ENCODE assay signal across 8 cellular contexts in genomic region chr18:48952287-48953095, GRCh38. TPM values are rescaled to one million over a fixed set of nuclear protein-coding genes. Genes with fewer than 3 reads are reported as not detected.
DNase-seq lines count a peak whose midpoint lies in the region; ATAC-seq and TF ChIP-seq lines count a peak whose summit lies in the region.

No MANE protein-coding gene starts in this region.

- ATAC-seq in HG02840 (IDR thresholded peaks at IDR 0.05; ENCODE audit: low FRiP score, unreplicated experiment) (peak; percentile 26), WTC11 (peak; percentile 51)

- H3K27me3 Mint-ChIP-seq in WTC11 (ENCODE audit: low read depth): peaks cover 5% of the 10 kb centered on the region

- peaks cover 14% of the 10 kb centered on the region for H3K36me3 Mint-ChIP-seq in WTC11

- H3K4me3 Mint-ChIP-seq in WTC11: peak overlapping the region; percentile 86

- CTCF ChIA-PET in WTC11 (lab: Charles Lee): interaction anchor here (0.6 to 1.8 kb wide), 12 partner anchors 15 to 340 kb away, joined by 3 to 11 read pairs (median 4); no protein-coding TSS in a partner anchor

- DNase-seq in 8988T (peak; percentile 63), GM13977 (ENCODE audit: low spot score) (peak; percentile 67), NCI-H2107 (lab: John Stamatoyannopoulos, UW) (peak; percentile 78), WTC11 (ENCODE audit: low spot score) (peak; percentile 81), coronary artery (ENCODE audit: low spot score) (peak; percentile 93), left kidney (ENCODE audit: low read depth, low spot score) (peak; percentile 97)
- peak; percentile 39 to 48 for DNase-seq in stimulated activated CD4-positive, alpha-beta T cell treated with anti-CD3 and anti-CD28 coated beads, Interleukin-4, amount 100 ng/mL, for 4 hours

- no peaks in the 10 kb centered on the region for H3K9me3 Mint-ChIP-seq in WTC11

- peaks cover 49% of the 10 kb centered on the region for H3K4me1 Mint-ChIP-seq in WTC11

- H3K27ac Mint-ChIP-seq in WTC11: peak overlapping the region; percentile 99

- peak overlapping the region; percentile 97 to 99 for H3K27ac ChIP-seq in coronary artery

- in situ Hi-C loops in GM13977 (cut with MboI; ENCODE audit: low pct_unique_long_range_greater_than_20kb, low sequenced_read_pairs, unreplicated experiment): no loop called here

- TF ChIP-seq CTCF in GM13977 (IDR thresholded peaks at IDR 0.05; ENCODE audit: extremely low read depth, insufficient read depth, missing control alignments): no peak
- TF ChIP-seq CTCF in WTC11 (IDR thresholded peaks at IDR 0.05): no peak
- no peak for TF ChIP-seq CTCF in coronary artery (IDR thresholded peaks at IDR 0.05)

- H3K4me3 ChIP-seq in coronary artery: peak overlapping the region; percentile 83

- POLR2A ChIA-PET in WTC11 (lab: Charles Lee): interaction anchor here (0.6 to 2.0 kb wide), 16 partner anchors 11 to 857 kb away, joined by 3 to 10 read pairs (median 4); no protein-coding TSS in a partner anchor

TF ChIP-seq in WTC11, 78 proteins besides CTCF, POLR2A, EP300 and RAD21 (continues in another document):
- TF ChIP-seq ZNF232 (CRISPR knock-in tag; IDR thresholded peaks at IDR 0.05): peak; percentile 64; the same call in 1 of the 2 replicates
- no peak for TF ChIP-seq RORB (CRISPR knock-in tag; IDR thresholded peaks at IDR 0.05)
- no peak; the same call in 1 of the 2 replicates for TF ChIP-seq ZNF423 (CRISPR knock-in tag; IDR thresholded peaks at IDR 0.05)
- TF ChIP-seq STAT6 (CRISPR knock-in tag; conservative IDR thresholded peaks at IDR 0.05; ENCODE audit: low read depth): no peak
- peak; percentile 78 for TF ChIP-seq FOXP4 (CRISPR knock-in tag; IDR thresholded peaks at IDR 0.05)
- peak; percentile 50; the same call in 1 of the 2 replicates for TF ChIP-seq FOXP1 (CRISPR knock-in tag; IDR thresholded peaks at IDR 0.05; ENCODE audit: borderline replicate concordance)
- TF ChIP-seq ZNF396 (CRISPR knock-in tag; IDR thresholded peaks at IDR 0.05; ENCODE audit: borderline replicate concordance): no peak
- TF ChIP-seq ETV6 (CRISPR knock-in tag; IDR thresholded peaks at IDR 0.05): peak; percentile 84
- TF ChIP-seq AFF4 (CRISPR knock-in tag; IDR thresholded peaks at IDR 0.05; ENCODE audit: borderline replicate concordance): peak; percentile 44; the same call in 1 of the 2 replicates
- no peak for TF ChIP-seq ZNF121 (CRISPR knock-in tag; IDR thresholded peaks at IDR 0.05)
- peak; percentile 57; the same call in 1 of the 2 replicates for TF ChIP-seq KAT7 (CRISPR knock-in tag; IDR thresholded peaks at IDR 0.05; ENCODE audit: borderline replicate concordance)
- peak; percentile 51; the same call in 1 of the 2 replicates for TF ChIP-seq HMGXB4 (CRISPR knock-in tag; IDR thresholded peaks at IDR 0.05)
- no peak for TF ChIP-seq CDX4 (CRISPR knock-in tag; IDR thresholded peaks at IDR 0.05; ENCODE audit: borderline replicate concordance)
- TF ChIP-seq TP53 (CRISPR knock-in tag; IDR thresholded peaks at IDR 0.05): no peak
- TF ChIP-seq PRRX2 (CRISPR knock-in tag; IDR thresholded peaks at IDR 0.05): no peak
- TF ChIP-seq IRF2 (CRISPR knock-in tag; IDR thresholded peaks at IDR 0.05; ENCODE audit: borderline replicate concordance, low read depth): no peak

RNA-seq across cellular contexts. Expression of gene SMAD7, which starts 1.7 kb away (rescaled TPM):
- total RNA-seq in WTC11 (2021): 26.7 to 44.7 TPM (median 29.5 TPM) in 3 replicates

Comparison
In these comparisons a context has a peak if more than half of its experiments do, and no peak if none do; other contexts are left out.
1. Peak in every context shown above with its lines: DNase-seq, ATAC-seq, H3K4me3 ChIP-seq and H3K27ac ChIP-seq.
2. DNase-seq: peak in every context shown above with its lines; median percentile 97 in left kidney; 93 in coronary artery; 81 in WTC11; 78 in NCI-H2107; 67 in GM13977; 63 in 8988T; 44 in stimulated activated CD4-positive, alpha-beta T cell treated with anti-CD3 and anti-CD28 coated beads, Interleukin-4, amount 100 ng/mL, for 4 hours.